9 cellular contexts compared by ENCODE assay signal in the genomic region with DNA sequence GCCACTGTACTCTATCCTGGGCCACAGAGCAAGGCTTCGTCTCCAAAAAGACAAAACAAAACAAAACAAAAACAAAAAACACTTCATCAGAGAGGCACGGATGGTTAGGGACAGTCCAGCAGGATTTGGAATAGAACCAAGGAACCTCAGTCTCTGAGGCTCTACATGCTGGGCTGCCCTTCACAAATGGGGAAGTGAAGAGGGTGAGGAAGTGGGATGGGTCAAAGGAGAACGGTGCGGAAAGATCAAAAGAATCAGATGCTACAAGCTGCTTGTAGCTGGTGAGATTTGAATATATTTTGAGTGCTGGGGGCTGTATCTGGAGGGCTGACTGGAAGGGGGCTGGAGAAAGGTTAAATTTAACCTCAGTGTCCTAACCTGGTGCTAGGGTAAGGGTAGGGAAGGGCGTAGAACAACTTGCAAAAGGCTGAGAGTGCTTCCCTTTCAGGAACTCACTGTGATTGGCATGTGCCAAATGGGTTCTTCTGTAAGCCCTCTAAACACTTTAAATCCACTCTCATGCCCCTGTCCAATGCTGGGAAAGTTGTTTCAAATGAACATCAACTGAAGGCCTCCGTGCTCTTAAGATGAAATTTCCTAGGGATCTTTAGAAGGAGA. TPM values are rescaled to one million over a fixed set of nuclear protein-coding genes. Genes with fewer than 3 reads are reported as not detected.
DNase-seq lines count a peak whose midpoint lies in the region; ATAC-seq and TF ChIP-seq lines count a peak whose summit lies in the region.
"Had no signal": no experiment of that assay in that cellular context is flagged by ENCODE, and none has a peak within 500 bp of the region (broad histone marks: within the 10 kb centered on the region; RNA-seq: fewer than 3 reads in every experiment).

No MANE protein-coding gene starts in this region.

- H3F3A ChIP-seq in DOHH2 (ENCODE audit: control insufficient read depth, insufficient read depth), result peaks cover 8% of the 10 kb centered on the region; the same call in 1 of the 2 replicates

- H3K27ac Mint-ChIP-seq in IgD-negative memory B cell (peak overlapping the region in 2 of 3 donors; percentile 45 to 85), neural crest cell (ENCODE audit: unreplicated experiment) (no peak overlapping the region)
- H3K27ac Mint-ChIP-seq in activated T-helper 17 cell treated with anti-CD3 and anti-CD28 coated beads, Interleukin-2, amount 50 U/mL, for 72 hours, result peak overlapping the region; percentile 48

- H4K20me1 ChIP-seq in DOHH2 (ENCODE audit: control insufficient read depth, insufficient read depth, low read depth, low read length), result no peaks in the 10 kb centered on the region

- H3K79me2 ChIP-seq in DOHH2 (ENCODE audit: control insufficient read depth, low read length), result peaks cover 8% of the 10 kb centered on the region; the same call in 1 of the 2 replicates

- H3K9me3 ChIP-seq in DOHH2 (ENCODE audit: control insufficient read depth, insufficient read depth, low read length), result no peaks in the 10 kb centered on the region
- H3K9me3 ChIP-seq in uterus, result no peaks in the 10 kb centered on the region

- H3K27ac ChIP-seq in DOHH2 (ENCODE audit: low read depth, low read length) (no peak overlapping the region), uterus (peak overlapping the region in 1 of 2 donors; percentile 49)

- H3K4me3 ChIP-seq in DOHH2 (ENCODE audit: low read length) (peak overlapping the region; percentile 15; the same call in 1 of the 2 replicates), uterus (no peak overlapping the region)

- H3K27me3 Mint-ChIP-seq in IgD-negative memory B cell, result no peaks in the 10 kb centered on the region
- H3K27me3 Mint-ChIP-seq in activated T-helper 17 cell treated with anti-CD3 and anti-CD28 coated beads, Interleukin-2, amount 50 U/mL, for 72 hours, result no peaks in the 10 kb centered on the region
- H3K27me3 Mint-ChIP-seq in neural crest cell (ENCODE audit: low read depth), result no peaks in the 10 kb centered on the region

- H3K36me3 ChIP-seq in DOHH2 (ENCODE audit: control insufficient read depth, low read length), result no peaks in the 10 kb centered on the region
- no peaks in the 10 kb centered on the region for H3K36me3 ChIP-seq in uterus

- H3K4me2 ChIP-seq in DOHH2 (ENCODE audit: low read length), result peak overlapping the region; percentile 50

- no peak for DNase-seq in neural crest cell (ENCODE audit: low read depth, low spot score)
- DNase-seq in dedifferentiated amniotic fluid mesenchymal stem cell (ENCODE audit: extremely low spot score), result no peak
- DNase-seq in uterus, result no peak
- no peak for DNase-seq in HK-2 (ENCODE audit: unreplicated experiment)
- no peak for DNase-seq in activated CD8-positive, alpha-beta memory T cell treated with anti-CD3 and anti-CD28 coated beads for 24 hours
- DNase-seq: NCI-H1930 had no signal

- intact Hi-C loops in uterus (cut with DNase I; ENCODE audit: low total_unique reads), result no loop called here

- H3K9me2 ChIP-seq in DOHH2 (replicated peaks; ENCODE audit: control insufficient read depth, low read length), result no peaks in the 10 kb centered on the region

- H3K4me1 Mint-ChIP-seq in IgD-negative memory B cell (peaks cover 40 to 55% (median 48%) of the 10 kb centered on the region in 3 donors), neural crest cell (peaks cover 55% of the 10 kb centered on the region)
- peaks cover 47% of the 10 kb centered on the region for H3K4me1 Mint-ChIP-seq in activated T-helper 17 cell treated with anti-CD3 and anti-CD28 coated beads, Interleukin-2, amount 50 U/mL, for 72 hours

- no peak for TF ChIP-seq CTCF in DOHH2 (IDR thresholded peaks at IDR 0.05; ENCODE audit: low read depth, low read length, poor library complexity, severe bottlenecking)
- TF ChIP-seq CTCF in neural crest cell (conservative IDR thresholded peaks at IDR 0.05), result no peak
- TF ChIP-seq CTCF in uterus (IDR thresholded peaks at IDR 0.05), result no peak

- no peaks in the 10 kb centered on the region for H3K9me3 Mint-ChIP-seq in IgD-negative memory B cell
- H3K9me3 Mint-ChIP-seq in activated T-helper 17 cell treated with anti-CD3 and anti-CD28 coated beads, Interleukin-2, amount 50 U/mL, for 72 hours, result no peaks in the 10 kb centered on the region
- no peaks in the 10 kb centered on the region for H3K9me3 Mint-ChIP-seq in neural crest cell

- H3K4me1 ChIP-seq in DOHH2 (ENCODE audit: control insufficient read depth, low read length), result peaks cover 60% of the 10 kb centered on the region
- peaks cover 0 to 7% of the 10 kb centered on the region in 2 donors for H3K4me1 ChIP-seq in uterus

- H3K4me3 Mint-ChIP-seq in IgD-negative memory B cell (peak overlapping the region; percentile 1 to 88 (median 52)), neural crest cell (peak overlapping the region; percentile 35)
- peak overlapping the region; percentile 90 for H3K4me3 Mint-ChIP-seq in activated T-helper 17 cell treated with anti-CD3 and anti-CD28 coated beads, Interleukin-2, amount 50 U/mL, for 72 hours

- peaks cover 2% of the 10 kb centered on the region for H3K36me3 Mint-ChIP-seq in IgD-negative memory B cell
- H3K36me3 Mint-ChIP-seq in activated T-helper 17 cell treated with anti-CD3 and anti-CD28 coated beads, Interleukin-2, amount 50 U/mL, for 72 hours (ENCODE audit: low read depth), result peaks cover 33% of the 10 kb centered on the region
- H3K36me3 Mint-ChIP-seq in neural crest cell (ENCODE audit: low read depth), result no peaks in the 10 kb centered on the region

- no peak for ATAC-seq in activated T-helper 17 cell treated with anti-CD3 and anti-CD28 coated beads, Interleukin-2, amount 50 U/mL, for 72 hours (replicated peaks)

- no peak for TF ChIP-seq POLR2A in uterus (IDR thresholded peaks at IDR 0.05)

- no peaks in the 10 kb centered on the region for H3K27me3 ChIP-seq in DOHH2 (ENCODE audit: control insufficient read depth, low read length)
- no peaks in the 10 kb centered on the region for H3K27me3 ChIP-seq in uterus

RNA-seq across cellular contexts. Expression of a gene that starts 4.6 kb away (rescaled TPM):
- 11.6 TPM for polyA plus RNA-seq in IgD-negative memory B cell
- total RNA-seq in activated T-helper 17 cell treated with anti-CD3 and anti-CD28 coated beads, Interleukin-2, amount 50 U/mL, for 72 hours, result 10 to 100 TPM; 14.3 to 15.1 TPM
- total RNA-seq in neural crest cell, result 14.1 and 15.4 TPM in 2 replicates
- total RNA-seq in uterus, result 10 to 100 TPM in 2 of 4 donors, 1 to 10 TPM in 2; 7.4 to 37.7 (median 10.8) TPM

RNA-seq across cellular contexts. Expression of a gene that starts 29.0 kb away (rescaled TPM):
- 0.53 TPM for polyA plus RNA-seq in IgD-negative memory B cell
- 1 to 10 TPM; 6.4 to 7.3 TPM for total RNA-seq in activated T-helper 17 cell treated with anti-CD3 and anti-CD28 coated beads, Interleukin-2, amount 50 U/mL, for 72 hours
- not detected in 2 replicates for total RNA-seq in neural crest cell
- total RNA-seq in uterus, result 10 to 100 TPM in 1 of 4 donors, 1 to 10 TPM in 3; 1.0 to 23.8 (median 4.4) TPM

RNA-seq across cellular contexts. Expression of a gene that starts 44.9 kb away (rescaled TPM):
- polyA plus RNA-seq in IgD-negative memory B cell, result 11.6 TPM
- 10 to 100 TPM; 30.0 to 32.9 TPM for total RNA-seq in activated T-helper 17 cell treated with anti-CD3 and anti-CD28 coated beads, Interleukin-2, amount 50 U/mL, for 72 hours
- 25.7 and 27.3 TPM in 2 replicates for total RNA-seq in neural crest cell
- total RNA-seq in uterus, result 10 to 100 TPM in 3 of 4 donors, 1 to 10 TPM in 1; 10.0 to 49.6 (median 25.4) TPM

Comparison
In these comparisons a context has a peak if more than half of its experiments do, and no peak if none do; other contexts are left out.
1. H3K4me3 Mint-ChIP-seq: peak in every context shown above with its lines; median percentile 90 in activated T-helper 17 cell treated with anti-CD3 and anti-CD28 coated beads, Interleukin-2, amount 50 U/mL, for 72 hours; 52 in IgD-negative memory B cell; 35 in neural crest cell.